10 cellular contexts compared by ENCODE assay signal in genomic region chr1:153261793-153262371, GRCh38. TPM values are rescaled to one million over a fixed set of nuclear protein-coding genes. Genes with fewer than 3 reads are reported as not detected.
A peak's percentile ranks its signal among the peaks of the same experiment; 100 is the strongest.
DNase-seq lines count a peak whose midpoint lies in the region; ATAC-seq, FAIRE-seq and TF ChIP-seq lines count a peak whose summit lies in the region.
"Had no signal": no experiment of that assay in that cellular context is flagged by ENCODE, and none has a peak within 500 bp of the region (broad histone marks: within the 10 kb centered on the region; RNA-seq: fewer than 3 reads in every experiment).

No MANE protein-coding gene starts in this region.

- no peak overlapping the region for H3K4me2 ChIP-seq in HepG2 (ENCODE audit: low read depth, low read length)

- H3K4me3 ChIP-seq in HepG2 (replicated peaks in 1 of 3; ENCODE audit: insufficient read depth in 1 of 3, low read depth in 2 of 3, low read length in 3 of 3) (no peak overlapping the region), thymus (ENCODE audit: low read length) (peak overlapping the region; percentile 31)

- H3K36me3 ChIP-seq in HepG2 (replicated peaks in 1 of 2; ENCODE audit: control insufficient read depth in 1 of 2, insufficient read depth in 2 of 2, low read length in 2 of 2) (no peaks in the 10 kb centered on the region), thymus (ENCODE audit: control insufficient read depth, insufficient read depth) (no peaks in the 10 kb centered on the region)
- H3K36me3 ChIP-seq: thyroid gland had no signal

- no peak for FAIRE-seq in HepG2 (lab: Jason Lieb, UNC)
- FAIRE-seq: kidney had no signal

- H3K4me1 Mint-ChIP-seq in activated CD4-positive, alpha-beta T cell treated with anti-CD3 and anti-CD28 coated beads, Interleukin-2, amount 10 ng/mL, durations not matched to agents 7 days and 5 days = peaks cover 23% of the 10 kb centered on the region
- H3K4me1 Mint-ChIP-seq in activated naive CD8-positive, alpha-beta T cell treated with anti-CD3 and anti-CD28 coated beads, Interleukin-2, amount 10 ng/mL, durations not matched to agents 7 days and 5 days = peaks cover 10% of the 10 kb centered on the region

- ATAC-seq in activated naive CD8-positive, alpha-beta T cell treated with anti-CD3 and anti-CD28 coated beads, Interleukin-2, amount 10 ng/mL, durations not matched to agents 7 days and 5 days (ENCODE audit: low read depth) = no peak
- ATAC-seq in HepG2 (no peak), HG03025 (IDR thresholded peaks at IDR 0.05; ENCODE audit: low FRiP score, unreplicated experiment) (no peak)

- H3K9ac ChIP-seq in HepG2 (ENCODE audit: insufficient read depth, low read depth, low read length) = no peak overlapping the region

- TF ChIP-seq CTCF in HepG2 (CRISPR knock-in tag; IDR thresholded peaks at IDR 0.05) = no peak

- peaks cover 6 to 41% of the 10 kb centered on the region in 2 experiments for H3K27me3 ChIP-seq in HepG2 (ENCODE audit: control insufficient read depth in 1 of 2, insufficient read depth in 2 of 2, low read length in 2 of 2)
- H3K27me3 ChIP-seq in thymus (ENCODE audit: control insufficient read depth, insufficient read depth) = peaks cover 33% of the 10 kb centered on the region

- POLR2A ChIA-PET in activated CD4-positive, alpha-beta T cell treated with anti-CD3 and anti-CD28 coated beads, Interleukin-2, amount 10 ng/mL, durations not matched to agents 7 days and 5 days (lab: Charles Lee) = no interaction called here
- POLR2A ChIA-PET in activated naive CD8-positive, alpha-beta T cell treated with anti-CD3 and anti-CD28 coated beads, Interleukin-2, amount 10 ng/mL, durations not matched to agents 7 days and 5 days (lab: Charles Lee) = no interaction called here
- POLR2A ChIA-PET in HepG2 (lab: Yijun Ruan, JAX) = no interaction called here

- CTCF ChIA-PET in activated CD4-positive, alpha-beta T cell treated with anti-CD3 and anti-CD28 coated beads, Interleukin-2, amount 10 ng/mL, durations not matched to agents 7 days and 5 days (lab: Charles Lee) = no interaction called here
- CTCF ChIA-PET in HepG2 (lab: Yijun Ruan, JAX; ENCODE audit: low intra/inter-chr PET ratio, low total read pairs) = no interaction called here

- no TSS peak for BruUV-seq in HepG2 (replicated peaks; lab: Mats Ljungman, UMichigan)

- DNase-seq in activated CD4-positive, alpha-beta T cell treated with anti-CD3 and anti-CD28 coated beads, Interleukin-2, amount 10 ng/mL, durations not matched to agents 7 days and 5 days = no peak
- no peak for DNase-seq in activated CD4-positive, alpha-beta T cell treated with anti-CD3 and anti-CD28 coated beads for 48 hours
- no peak for DNase-seq in activated naive CD8-positive, alpha-beta T cell treated with anti-CD3 and anti-CD28 coated beads, Interleukin-2, amount 10 ng/mL, durations not matched to agents 7 days and 5 days
- DNase-seq in HepG2 (ENCODE audit: low spot score) (no peak), midbrain (lab: John Stamatoyannopoulos, UW) (no peak)
- DNase-seq in effector CD4-positive, alpha-beta T cell = no peak

- TF ChIP-seq EP300 in HepG2 (IDR thresholded peaks at IDR 0.05; ENCODE audit: low read depth in 2 of 2, low read length in 2 of 2) = no peak
- no peak for TF ChIP-seq EP300 in HepG2 (CRISPR knock-in tag; IDR thresholded peaks at IDR 0.05; ENCODE audit: borderline replicate concordance)

- H3K27me3 Mint-ChIP-seq in activated CD4-positive, alpha-beta T cell treated with anti-CD3 and anti-CD28 coated beads, Interleukin-2, amount 10 ng/mL, durations not matched to agents 7 days and 5 days = peaks cover 74% of the 10 kb centered on the region
- H3K27me3 Mint-ChIP-seq in activated naive CD8-positive, alpha-beta T cell treated with anti-CD3 and anti-CD28 coated beads, Interleukin-2, amount 10 ng/mL, durations not matched to agents 7 days and 5 days = peaks cover 63% of the 10 kb centered on the region

- H3K9me3 ChIP-seq in HepG2 (ENCODE audit: low read length) (no peaks in the 10 kb centered on the region), thymus (ENCODE audit: control insufficient read depth) (no peaks in the 10 kb centered on the region)
- H3K9me3 ChIP-seq: thyroid gland had no signal

- H4K20me1 ChIP-seq in HepG2 (ENCODE audit: insufficient read depth, low read length) = no peaks in the 10 kb centered on the region

- no peak overlapping the region for H3K27ac Mint-ChIP-seq in activated CD4-positive, alpha-beta T cell treated with anti-CD3 and anti-CD28 coated beads, Interleukin-2, amount 10 ng/mL, durations not matched to agents 7 days and 5 days
- H3K27ac Mint-ChIP-seq in activated naive CD8-positive, alpha-beta T cell treated with anti-CD3 and anti-CD28 coated beads, Interleukin-2, amount 10 ng/mL, durations not matched to agents 7 days and 5 days = no peak overlapping the region

- H3K27ac ChIP-seq in HepG2 (ENCODE audit: extremely low read length, insufficient read depth, low read length) (no peak overlapping the region), thymus (ENCODE audit: low read depth) (no peak overlapping the region)
- H3K27ac ChIP-seq: thyroid gland had no signal

- H3K9me3 Mint-ChIP-seq in activated CD4-positive, alpha-beta T cell treated with anti-CD3 and anti-CD28 coated beads, Interleukin-2, amount 10 ng/mL, durations not matched to agents 7 days and 5 days = no peaks in the 10 kb centered on the region
- H3K9me3 Mint-ChIP-seq in activated naive CD8-positive, alpha-beta T cell treated with anti-CD3 and anti-CD28 coated beads, Interleukin-2, amount 10 ng/mL, durations not matched to agents 7 days and 5 days = no peaks in the 10 kb centered on the region

- 50% methylated on average over 8 of the region's 18 CpGs for WGBS in HepG2 (ENCODE audit: low lambda C conversion rate)
- WGBS in thymus = 31% methylated on average over 18 of the region's 18 CpGs

- peak overlapping the region; percentile 32 for H3K4me3 Mint-ChIP-seq in activated CD4-positive, alpha-beta T cell treated with anti-CD3 and anti-CD28 coated beads, Interleukin-2, amount 10 ng/mL, durations not matched to agents 7 days and 5 days
- H3K4me3 Mint-ChIP-seq in activated naive CD8-positive, alpha-beta T cell treated with anti-CD3 and anti-CD28 coated beads, Interleukin-2, amount 10 ng/mL, durations not matched to agents 7 days and 5 days = peak overlapping the region; percentile 12

- no peak overlapping the region for H2AFZ ChIP-seq in HepG2 (ENCODE audit: low read length)

- H3K36me3 Mint-ChIP-seq in activated CD4-positive, alpha-beta T cell treated with anti-CD3 and anti-CD28 coated beads, Interleukin-2, amount 10 ng/mL, durations not matched to agents 7 days and 5 days (ENCODE audit: low read depth) = no peaks in the 10 kb centered on the region
- no peaks in the 10 kb centered on the region for H3K36me3 Mint-ChIP-seq in activated naive CD8-positive, alpha-beta T cell treated with anti-CD3 and anti-CD28 coated beads, Interleukin-2, amount 10 ng/mL, durations not matched to agents 7 days and 5 days

- in situ Hi-C loops in HepG2 (cut with HindIII; ENCODE audit: extremely low pct_ligation_motif_present, low pct_unique_long_range_greater_than_20kb) = no loop called here

- no peaks in the 10 kb centered on the region for H3K79me2 ChIP-seq in HepG2 (ENCODE audit: insufficient read depth, low read length)

- intact Hi-C loops in HepG2 (cut with micrococcal nuclease; ENCODE audit: unreplicated experiment) = no loop called here

- TF ChIP-seq RAD21 in HepG2 (CRISPR knock-in tag; IDR thresholded peaks at IDR 0.05) = no peak

- H3K4me1 ChIP-seq in HepG2 (ENCODE audit: insufficient read depth, low read length) (no peaks in the 10 kb centered on the region), thymus (ENCODE audit: control insufficient read depth, insufficient read depth, low read length) (peaks cover 3% of the 10 kb centered on the region)

- no peak for TF ChIP-seq POLR2A in HepG2 (IDR thresholded peaks at IDR 0.05; ENCODE audit: insufficient read depth in 1 of 2, low read depth in 2 of 2, low read length in 2 of 2)

RNA-seq across cellular contexts. Expression of gene LORICRIN, which starts 2.4 kb away (rescaled TPM):
- not detected for total RNA-seq in activated CD4-positive, alpha-beta T cell treated with anti-CD3 and anti-CD28 coated beads, Interleukin-2, amount 10 ng/mL, durations not matched to agents 7 days and 5 days
- total RNA-seq in activated naive CD8-positive, alpha-beta T cell treated with anti-CD3 and anti-CD28 coated beads, Interleukin-2, amount 10 ng/mL, durations not matched to agents 7 days and 5 days = not detected
- total RNA-seq in HepG2 (2016; rRNA removed; fragmentation: Illumina TruSeq; extraction: Trizol) = not detected in 2 replicates
- total RNA-seq in HepG2 (2016; cell fraction: cytosol; rRNA removed; fragmentation: Illumina TruSeq; extraction: Trizol; ENCODE audit: low read depth) = not detected in 2 replicates
- not detected in 2 replicates for total RNA-seq in HepG2 (2016; cell fraction: insoluble cytoplasmic fraction; rRNA removed; fragmentation: Illumina TruSeq; extraction: Trizol)
- total RNA-seq in HepG2 (2016; cell fraction: membrane; rRNA removed; fragmentation: Illumina TruSeq; extraction: Trizol) = not detected in 2 replicates
- total RNA-seq in HepG2 (2016; cell fraction: nucleus; rRNA removed; fragmentation: Illumina TruSeq; extraction: Trizol) = not detected in 2 replicates
- polyA plus RNA-seq in HepG2 (2011; rRNA removed) (not detected in 2 replicates), thymus (8.6 TPM)
- not detected in 2 replicates for polyA plus RNA-seq in HepG2 (2011; cell fraction: cytosol; rRNA removed)
- polyA plus RNA-seq in HepG2 (2011; cell fraction: nucleus; rRNA removed) = not detected in 2 replicates
- not detected in 2 replicates for polyA plus RNA-seq in HepG2 (2012)
- not detected in 2 replicates for polyA plus RNA-seq in HepG2 (2016; cell fraction: cytosol; fragmentation: Illumina TruSeq; extraction: Trizol; ENCODE audit: low read depth)
- polyA plus RNA-seq in HepG2 (2016; cell fraction: insoluble cytoplasmic fraction; fragmentation: Illumina TruSeq; extraction: Trizol; ENCODE audit: low read depth) = not detected in 2 replicates
- not detected in 2 replicates for polyA plus RNA-seq in HepG2 (2016; cell fraction: membrane; fragmentation: Illumina TruSeq; extraction: Trizol; ENCODE audit: low read depth)
- not detected in 2 replicates for polyA plus RNA-seq in HepG2 (2016; cell fraction: nucleus; fragmentation: Illumina TruSeq; extraction: Trizol; ENCODE audit: insufficient read depth, low read depth)
- not detected in 2 replicates for polyA minus RNA-seq in HepG2 (2011; rRNA and poly(A)+ RNA removed; ENCODE audit: low replicate concordance)
- not detected in 2 replicates for polyA minus RNA-seq in HepG2 (2011; cell fraction: cytosol; rRNA and poly(A)+ RNA removed)
- polyA minus RNA-seq in HepG2 (2011; cell fraction: nucleus; rRNA and poly(A)+ RNA removed) = not detected in 2 replicates
- total RNA-seq: kidney, thyroid gland had no signal

RNA-seq across cellular contexts. Expression of gene PRR9, which starts 44.5 kb away (rescaled TPM):
- not detected for total RNA-seq in activated CD4-positive, alpha-beta T cell treated with anti-CD3 and anti-CD28 coated beads, Interleukin-2, amount 10 ng/mL, durations not matched to agents 7 days and 5 days
- total RNA-seq in activated naive CD8-positive, alpha-beta T cell treated with anti-CD3 and anti-CD28 coated beads, Interleukin-2, amount 10 ng/mL, durations not matched to agents 7 days and 5 days = not detected
- not detected in 2 replicates for total RNA-seq in HepG2 (2016; rRNA removed; fragmentation: Illumina TruSeq; extraction: Trizol)
- total RNA-seq in HepG2 (2016; cell fraction: cytosol; rRNA removed; fragmentation: Illumina TruSeq; extraction: Trizol; ENCODE audit: low read depth) = not detected in 2 replicates
- total RNA-seq in HepG2 (2016; cell fraction: insoluble cytoplasmic fraction; rRNA removed; fragmentation: Illumina TruSeq; extraction: Trizol) = not detected in 2 replicates
- not detected in 2 replicates for total RNA-seq in HepG2 (2016; cell fraction: membrane; rRNA removed; fragmentation: Illumina TruSeq; extraction: Trizol)
- not detected in 2 replicates for total RNA-seq in HepG2 (2016; cell fraction: nucleus; rRNA removed; fragmentation: Illumina TruSeq; extraction: Trizol)
- not detected in 2 replicates for polyA plus RNA-seq in HepG2 (2011; rRNA removed)
- not detected in 2 replicates for polyA plus RNA-seq in HepG2 (2011; cell fraction: cytosol; rRNA removed)
- polyA plus RNA-seq in HepG2 (2011; cell fraction: nucleus; rRNA removed) = not detected in 2 replicates
- polyA plus RNA-seq in HepG2 (2012) = not detected in 2 replicates
- polyA plus RNA-seq in HepG2 (2016; cell fraction: cytosol; fragmentation: Illumina TruSeq; extraction: Trizol; ENCODE audit: low read depth) = not detected in 2 replicates
- not detected in 2 replicates for polyA plus RNA-seq in HepG2 (2016; cell fraction: insoluble cytoplasmic fraction; fragmentation: Illumina TruSeq; extraction: Trizol; ENCODE audit: low read depth)
- polyA plus RNA-seq in HepG2 (2016; cell fraction: membrane; fragmentation: Illumina TruSeq; extraction: Trizol; ENCODE audit: low read depth) = not detected in 2 replicates
- polyA plus RNA-seq in HepG2 (2016; cell fraction: nucleus; fragmentation: Illumina TruSeq; extraction: Trizol; ENCODE audit: insufficient read depth, low read depth) = not detected in 2 replicates
- polyA minus RNA-seq in HepG2 (2011; rRNA and poly(A)+ RNA removed; ENCODE audit: low replicate concordance) = not detected in 2 replicates
- polyA minus RNA-seq in HepG2 (2011; cell fraction: cytosol; rRNA and poly(A)+ RNA removed) = not detected in 2 replicates
- polyA minus RNA-seq in HepG2 (2011; cell fraction: nucleus; rRNA and poly(A)+ RNA removed) = not detected in 2 replicates
- 3.1 TPM for polyA plus RNA-seq in thymus
- total RNA-seq: kidney, thyroid gland had no signal

RNA-seq across cellular contexts. Expression of gene PGLYRP3, which starts 50.9 kb away (rescaled TPM):
- total RNA-seq in activated CD4-positive, alpha-beta T cell treated with anti-CD3 and anti-CD28 coated beads, Interleukin-2, amount 10 ng/mL, durations not matched to agents 7 days and 5 days = not detected
- not detected for total RNA-seq in activated naive CD8-positive, alpha-beta T cell treated with anti-CD3 and anti-CD28 coated beads, Interleukin-2, amount 10 ng/mL, durations not matched to agents 7 days and 5 days
- total RNA-seq in HepG2 (2016; rRNA removed; fragmentation: Illumina TruSeq; extraction: Trizol) = not detected in 2 replicates
- not detected in 2 replicates for total RNA-seq in HepG2 (2016; cell fraction: cytosol; rRNA removed; fragmentation: Illumina TruSeq; extraction: Trizol; ENCODE audit: low read depth)
- not detected in 2 replicates for total RNA-seq in HepG2 (2016; cell fraction: insoluble cytoplasmic fraction; rRNA removed; fragmentation: Illumina TruSeq; extraction: Trizol)
- not detected in 2 replicates for total RNA-seq in HepG2 (2016; cell fraction: membrane; rRNA removed; fragmentation: Illumina TruSeq; extraction: Trizol)
- not detected in 2 replicates for total RNA-seq in HepG2 (2016; cell fraction: nucleus; rRNA removed; fragmentation: Illumina TruSeq; extraction: Trizol)
- not detected in 2 replicates for polyA plus RNA-seq in HepG2 (2011; rRNA removed)
- polyA plus RNA-seq in HepG2 (2011; cell fraction: cytosol; rRNA removed) = not detected in 2 replicates
- polyA plus RNA-seq in HepG2 (2011; cell fraction: nucleus; rRNA removed) = not detected in 2 replicates
- polyA plus RNA-seq in HepG2 (2012) = not detected in 2 replicates
- polyA plus RNA-seq in HepG2 (2016; cell fraction: cytosol; fragmentation: Illumina TruSeq; extraction: Trizol; ENCODE audit: low read depth) = not detected in 2 replicates
- polyA plus RNA-seq in HepG2 (2016; cell fraction: insoluble cytoplasmic fraction; fragmentation: Illumina TruSeq; extraction: Trizol; ENCODE audit: low read depth) = not detected in 2 replicates
- not detected in 2 replicates for polyA plus RNA-seq in HepG2 (2016; cell fraction: membrane; fragmentation: Illumina TruSeq; extraction: Trizol; ENCODE audit: low read depth)
- not detected in 2 replicates for polyA plus RNA-seq in HepG2 (2016; cell fraction: nucleus; fragmentation: Illumina TruSeq; extraction: Trizol; ENCODE audit: insufficient read depth, low read depth)
- polyA minus RNA-seq in HepG2 (2011; rRNA and poly(A)+ RNA removed; ENCODE audit: low replicate concordance) = not detected in 2 replicates
- not detected in 2 replicates for polyA minus RNA-seq in HepG2 (2011; cell fraction: cytosol; rRNA and poly(A)+ RNA removed)
- polyA minus RNA-seq in HepG2 (2011; cell fraction: nucleus; rRNA and poly(A)+ RNA removed) = not detected in 2 replicates
- 0.94 TPM for polyA plus RNA-seq in thymus
- total RNA-seq: kidney, thyroid gland had no signal

RNA-seq across cellular contexts. Expression of gene LELP1, which starts 58.7 kb away (rescaled TPM):
- total RNA-seq in activated CD4-positive, alpha-beta T cell treated with anti-CD3 and anti-CD28 coated beads, Interleukin-2, amount 10 ng/mL, durations not matched to agents 7 days and 5 days = not detected
- total RNA-seq in activated naive CD8-positive, alpha-beta T cell treated with anti-CD3 and anti-CD28 coated beads, Interleukin-2, amount 10 ng/mL, durations not matched to agents 7 days and 5 days = not detected
- total RNA-seq in HepG2 (2016; rRNA removed; fragmentation: Illumina TruSeq; extraction: Trizol) = not detected in 2 replicates
- not detected in 2 replicates for total RNA-seq in HepG2 (2016; cell fraction: cytosol; rRNA removed; fragmentation: Illumina TruSeq; extraction: Trizol; ENCODE audit: low read depth)
- total RNA-seq in HepG2 (2016; cell fraction: insoluble cytoplasmic fraction; rRNA removed; fragmentation: Illumina TruSeq; extraction: Trizol) = not detected in 2 replicates
- total RNA-seq in HepG2 (2016; cell fraction: membrane; rRNA removed; fragmentation: Illumina TruSeq; extraction: Trizol) = not detected in 2 replicates
- total RNA-seq in HepG2 (2016; cell fraction: nucleus; rRNA removed; fragmentation: Illumina TruSeq; extraction: Trizol) = not detected in 2 replicates
- not detected in 2 replicates for polyA plus RNA-seq in HepG2 (2011; rRNA removed)
- not detected in 2 replicates for polyA plus RNA-seq in HepG2 (2011; cell fraction: cytosol; rRNA removed)
- polyA plus RNA-seq in HepG2 (2011; cell fraction: nucleus; rRNA removed) = not detected in 2 replicates
- polyA plus RNA-seq in HepG2 (2012) = not detected in 2 replicates
- polyA plus RNA-seq in HepG2 (2016; cell fraction: cytosol; fragmentation: Illumina TruSeq; extraction: Trizol; ENCODE audit: low read depth) = not detected in 2 replicates
- polyA plus RNA-seq in HepG2 (2016; cell fraction: insoluble cytoplasmic fraction; fragmentation: Illumina TruSeq; extraction: Trizol; ENCODE audit: low read depth) = not detected in 2 replicates
- polyA plus RNA-seq in HepG2 (2016; cell fraction: membrane; fragmentation: Illumina TruSeq; extraction: Trizol; ENCODE audit: low read depth) = not detected in 2 replicates
- polyA plus RNA-seq in HepG2 (2016; cell fraction: nucleus; fragmentation: Illumina TruSeq; extraction: Trizol; ENCODE audit: insufficient read depth, low read depth) = not detected in 2 replicates
- not detected in 2 replicates for polyA minus RNA-seq in HepG2 (2011; rRNA and poly(A)+ RNA removed; ENCODE audit: low replicate concordance)
- polyA minus RNA-seq in HepG2 (2011; cell fraction: cytosol; rRNA and poly(A)+ RNA removed) = not detected in 2 replicates
- polyA minus RNA-seq in HepG2 (2011; cell fraction: nucleus; rRNA and poly(A)+ RNA removed) = not detected in 2 replicates
- 0.11 TPM for polyA plus RNA-seq in thymus
- total RNA-seq: kidney had no signal
